In genomic region chr2:20609349-20609994, GRCh38 we compare ENCODE assay signal across 9 cellular contexts. TPM values are rescaled to one million over a fixed set of nuclear protein-coding genes. Genes with fewer than 3 reads are reported as not detected.
DNase-seq lines count a peak whose midpoint lies in the region; ATAC-seq lines count a peak whose summit lies in the region.
"Had no signal": no experiment of that assay in that cellular context is flagged by ENCODE, and none has a peak within 500 bp of the region (broad histone marks: within the 10 kb centered on the region; RNA-seq: fewer than 3 reads in every experiment).

No MANE protein-coding gene starts in this region.

- no peaks in the 10 kb centered on the region for H3K27me3 ChIP-seq in esophagus (ENCODE audit: control insufficient read depth in 1 of 2, insufficient read depth in 2 of 2, low read length in 2 of 2)

- H3K4me3 ChIP-seq in esophagus (ENCODE audit: low read depth in 1 of 2, low read length in 2 of 2), result no peak overlapping the region

- DNase-seq in Ammon's horn (ENCODE audit: low spot score), result peak; percentile 72
- peak; percentile 81 for DNase-seq in NCI-H345 (lab: John Stamatoyannopoulos, UW)
- DNase-seq in myocyte (ENCODE audit: low read depth), result peak; percentile 45
- no peak for DNase-seq in medulla oblongata (ENCODE audit: extremely low spot score)
- no peak for DNase-seq in activated gamma-delta T cell (lab: John Stamatoyannopoulos, UW)
- DNase-seq: CD4-positive, alpha-beta memory T cell had no signal

- H3K9me3 ChIP-seq in esophagus (ENCODE audit: control insufficient read depth in 2 of 2, insufficient read depth in 1 of 2, low read depth in 1 of 2, low read length in 1 of 2), result no peaks in the 10 kb centered on the region

- H3K27ac ChIP-seq in esophagus (ENCODE audit: low read depth in 2 of 2, low read length in 1 of 2), result peak overlapping the region; percentile 29 to 72

- 34 to 49% methylated on average over 7 of the region's 7 CpGs for WGBS in esophagus, 2 donors

- no peaks in the 10 kb centered on the region for H3K36me3 ChIP-seq in esophagus (ENCODE audit: control insufficient read depth in 2 of 2, insufficient read depth in 2 of 2, low read length in 1 of 2)

- ATAC-seq in HG03108 (IDR thresholded peaks at IDR 0.05; ENCODE audit: unreplicated experiment) (no peak), GM19328 (IDR thresholded peaks at IDR 0.05; ENCODE audit: unreplicated experiment) (no peak)

- peaks cover 1 to 9% of the 10 kb centered on the region in 2 donors for H3K4me1 ChIP-seq in esophagus (ENCODE audit: control insufficient read depth in 2 of 2, insufficient read depth in 2 of 2, low read length in 1 of 2)

RNA-seq across cellular contexts. Expression of gene HS1BP3, which starts 41.4 kb away (rescaled TPM):
- 10 to 100 TPM; 12.2 to 13.4 TPM for polyA plus RNA-seq in esophagus
- total RNA-seq in myocyte, result 24.9 and 35.0 TPM in 2 replicates
- 21.2 TPM for polyA plus RNA-seq in myocyte (2012)

RNA-seq across cellular contexts. Expression of gene GDF7, which starts 57.5 kb away (rescaled TPM):
- under 1 TPM; 0.56 to 0.59 TPM for polyA plus RNA-seq in esophagus
- not detected in 2 replicates for total RNA-seq in myocyte
- 0.05 TPM for polyA plus RNA-seq in myocyte (2012)

Comparison
In these comparisons a context has a peak if more than half of its experiments do, and no peak if none do; other contexts are left out.
1. DNase-seq: peak in Ammon's horn (single experiment), NCI-H345 (single experiment) and myocyte (single experiment); none in medulla oblongata (single experiment) and activated gamma-delta T cell (single experiment).